In the genomic region with DNA sequence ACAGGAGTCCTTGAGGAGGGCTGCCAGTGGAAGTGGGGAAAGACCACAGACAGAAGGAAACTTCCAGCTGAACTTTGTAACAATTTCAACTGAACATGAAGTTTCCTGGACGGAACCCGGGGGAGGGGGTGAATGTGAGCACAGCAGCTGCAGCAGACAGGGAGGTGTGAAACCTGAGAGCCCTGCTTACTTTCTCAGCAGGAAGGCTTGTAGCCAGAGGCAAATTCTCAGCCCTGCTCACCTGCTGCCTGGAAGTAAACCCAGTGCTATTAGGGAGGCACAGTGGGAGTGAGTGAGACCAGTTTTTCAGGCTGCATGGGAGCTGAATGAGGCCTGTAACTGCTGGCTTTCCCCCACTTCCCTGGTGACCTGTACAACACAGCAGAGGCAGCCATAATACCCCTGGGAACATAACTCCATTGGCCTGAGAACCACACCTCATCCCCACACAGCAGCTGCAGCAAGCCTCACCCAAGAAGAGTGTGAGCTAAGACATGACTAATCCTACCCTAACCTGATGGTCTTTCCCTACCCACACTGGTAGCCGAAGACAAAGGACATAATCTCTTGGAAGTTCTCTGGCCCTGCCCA, we compare ENCODE assay signal across 1 cellular context.
TF ChIP-seq lines count a peak whose summit lies in the region.

No MANE protein-coding gene starts in this region.

TF ChIP-seq in GM12878, 131 proteins besides CTCF, POLR2A, EP300 and RAD21:
- TF ChIP-seq JUND (IDR thresholded peaks at IDR 0.05; ENCODE audit: low read depth, low read length) (no peak), EED (IDR thresholded peaks at IDR 0.05; ENCODE audit: low read depth) (peak; percentile 26; the same call in 1 of the 2 replicates), TCF12 (IDR thresholded peaks at IDR 0.05; ENCODE audit: low read depth, low read length) (peak; percentile 65; the same call in 1 of the 2 replicates), MTA2 (IDR thresholded peaks at IDR 0.05; ENCODE audit: low read depth) (peak; percentile 17; the same call in 1 of the 2 replicates), CHD2 (IDR thresholded peaks at IDR 0.05; ENCODE audit: borderline replicate concordance, low read depth, low read length) (no peak), NBN (IDR thresholded peaks at IDR 0.05) (0 out of 2 replicates have a peak, but pooled peaks have one; percentile 55), TARDBP (IDR thresholded peaks at IDR 0.05; ENCODE audit: borderline replicate concordance) (no peak), ZNF384 (IDR thresholded peaks at IDR 0.05; ENCODE audit: borderline replicate concordance, low read depth, low read length) (no peak), IKZF2 (IDR thresholded peaks at IDR 0.05) (peak; percentile 37 to 62; a peak in 3 of 4 replicates), RUNX3 (IDR thresholded peaks at IDR 0.05; ENCODE audit: low read length) (peak; percentile 18; the same call in 1 of the 2 replicates), ZNF622 (IDR thresholded peaks at IDR 0.05) (no peak), STAT3 (IDR thresholded peaks at IDR 0.05; ENCODE audit: low read depth, low read length) (no peak), CBFB (IDR thresholded peaks at IDR 0.05; ENCODE audit: low read depth) (peak; percentile 50; the same call in 1 of the 2 replicates), GATAD2B (conservative IDR thresholded peaks at IDR 0.05; ENCODE audit: low read depth) (peak; percentile 97), EGR1 (IDR thresholded peaks at IDR 0.05; ENCODE audit: borderline replicate concordance in 1 of 2, low read depth in 2 of 2, low read length in 2 of 2) (no peak), YBX1 (IDR thresholded peaks at IDR 0.05) (0 out of 2 replicates have a peak, but pooled peaks have one; percentile 57), BHLHE40 (IDR thresholded peaks at IDR 0.05; ENCODE audit: borderline replicate concordance in 1 of 2, low read depth in 2 of 2, low read length in 1 of 2) (peak in 1 of 2 experiments; percentile 29; a peak in 1 of 4 replicates), IRF4 (IDR thresholded peaks at IDR 0.05; ENCODE audit: low read depth, low read length) (0 out of 2 replicates have a peak, but pooled peaks have one; percentile 10), TAF1 (IDR thresholded peaks at IDR 0.05; ENCODE audit: borderline replicate concordance, low read depth, low read length) (no peak), SUPT20H (IDR thresholded peaks at IDR 0.05; ENCODE audit: borderline replicate concordance, control insufficient read depth, low read depth, low read length) (no peak), RB1 (IDR thresholded peaks at IDR 0.05; ENCODE audit: borderline replicate concordance) (no peak), DPF2 (IDR thresholded peaks at IDR 0.05) (peak; percentile 53), LARP7 (IDR thresholded peaks at IDR 0.05) (peak; percentile 39; the same call in 1 of the 2 replicates), RCOR1 (conservative IDR thresholded peaks at IDR 0.05; ENCODE audit: low read depth, low read length) (no peak), IKZF1 (conservative IDR thresholded peaks at IDR 0.05) (peak; percentile 69), YY1 (IDR thresholded peaks at IDR 0.05; ENCODE audit: low read depth, low read length) (peak; percentile 64; the same call in 1 of the 2 replicates), MXI1 (IDR thresholded peaks at IDR 0.05; ENCODE audit: low read depth, low read length) (no peak), MEF2B (IDR thresholded peaks at IDR 0.05; ENCODE audit: partially characterized antibody, poor library complexity, severe bottlenecking) (peak; percentile 97), ETV6 (conservative IDR thresholded peaks at IDR 0.05 in 1 of 2, IDR thresholded peaks at IDR 0.05 in 1 of 2; ENCODE audit: borderline replicate concordance in 1 of 2, low read depth in 1 of 2) (peak in 1 of 2 experiments; percentile 31; a peak in 1 of 4 replicates), ZNF274 (IDR thresholded peaks at IDR 0.05; ENCODE audit: insufficient read depth, insufficient read length) (no peak), ATF7 (IDR thresholded peaks at IDR 0.05; ENCODE audit: low read depth) (peak; percentile 19; the same call in 1 of the 2 replicates)
- TF ChIP-seq, protein P1, sequence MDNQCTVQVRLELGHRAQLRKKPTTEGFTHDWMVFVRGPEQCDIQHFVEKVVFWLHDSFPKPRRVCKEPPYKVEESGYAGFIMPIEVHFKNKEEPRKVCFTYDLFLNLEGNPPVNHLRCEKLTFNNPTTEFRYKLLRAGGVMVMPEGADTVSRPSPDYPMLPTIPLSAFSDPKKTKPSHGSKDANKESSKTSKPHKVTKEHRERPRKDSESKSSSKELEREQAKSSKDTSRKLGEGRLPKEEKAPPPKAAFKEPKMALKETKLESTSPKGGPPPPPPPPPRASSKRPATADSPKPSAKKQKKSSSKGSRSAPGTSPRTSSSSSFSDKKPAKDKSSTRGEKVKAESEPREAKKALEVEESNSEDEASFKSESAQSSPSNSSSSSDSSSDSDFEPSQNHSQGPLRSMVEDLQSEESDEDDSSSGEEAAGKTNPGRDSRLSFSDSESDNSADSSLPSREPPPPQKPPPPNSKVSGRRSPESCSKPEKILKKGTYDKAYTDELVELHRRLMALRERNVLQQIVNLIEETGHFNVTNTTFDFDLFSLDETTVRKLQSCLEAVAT (IDR thresholded peaks at IDR 0.05) = peak; percentile 91
- TF ChIP-seq, protein P2, sequence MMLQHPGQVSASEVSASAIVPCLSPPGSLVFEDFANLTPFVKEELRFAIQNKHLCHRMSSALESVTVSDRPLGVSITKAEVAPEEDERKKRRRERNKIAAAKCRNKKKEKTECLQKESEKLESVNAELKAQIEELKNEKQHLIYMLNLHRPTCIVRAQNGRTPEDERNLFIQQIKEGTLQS (IDR thresholded peaks at IDR 0.05; ENCODE audit: borderline replicate concordance, extremely low read depth, low read depth, low read length) = no peak
- TF ChIP-seq, protein P3, sequence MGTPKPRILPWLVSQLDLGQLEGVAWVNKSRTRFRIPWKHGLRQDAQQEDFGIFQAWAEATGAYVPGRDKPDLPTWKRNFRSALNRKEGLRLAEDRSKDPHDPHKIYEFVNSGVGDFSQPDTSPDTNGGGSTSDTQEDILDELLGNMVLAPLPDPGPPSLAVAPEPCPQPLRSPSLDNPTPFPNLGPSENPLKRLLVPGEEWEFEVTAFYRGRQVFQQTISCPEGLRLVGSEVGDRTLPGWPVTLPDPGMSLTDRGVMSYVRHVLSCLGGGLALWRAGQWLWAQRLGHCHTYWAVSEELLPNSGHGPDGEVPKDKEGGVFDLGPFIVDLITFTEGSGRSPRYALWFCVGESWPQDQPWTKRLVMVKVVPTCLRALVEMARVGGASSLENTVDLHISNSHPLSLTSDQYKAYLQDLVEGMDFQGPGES (IDR thresholded peaks at IDR 0.05) = no peak
- TF ChIP-seq, protein P4, sequence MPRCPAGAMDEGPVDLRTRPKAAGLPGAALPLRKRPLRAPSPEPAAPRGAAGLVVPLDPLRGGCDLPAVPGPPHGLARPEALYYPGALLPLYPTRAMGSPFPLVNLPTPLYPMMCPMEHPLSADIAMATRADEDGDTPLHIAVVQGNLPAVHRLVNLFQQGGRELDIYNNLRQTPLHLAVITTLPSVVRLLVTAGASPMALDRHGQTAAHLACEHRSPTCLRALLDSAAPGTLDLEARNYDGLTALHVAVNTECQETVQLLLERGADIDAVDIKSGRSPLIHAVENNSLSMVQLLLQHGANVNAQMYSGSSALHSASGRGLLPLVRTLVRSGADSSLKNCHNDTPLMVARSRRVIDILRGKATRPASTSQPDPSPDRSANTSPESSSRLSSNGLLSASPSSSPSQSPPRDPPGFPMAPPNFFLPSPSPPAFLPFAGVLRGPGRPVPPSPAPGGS (IDR thresholded peaks at IDR 0.05; ENCODE audit: borderline replicate concordance, insufficient read depth, low read depth, low read length, poor library complexity, severe bottlenecking) = peak; percentile 88
- TF ChIP-seq, protein P5, sequence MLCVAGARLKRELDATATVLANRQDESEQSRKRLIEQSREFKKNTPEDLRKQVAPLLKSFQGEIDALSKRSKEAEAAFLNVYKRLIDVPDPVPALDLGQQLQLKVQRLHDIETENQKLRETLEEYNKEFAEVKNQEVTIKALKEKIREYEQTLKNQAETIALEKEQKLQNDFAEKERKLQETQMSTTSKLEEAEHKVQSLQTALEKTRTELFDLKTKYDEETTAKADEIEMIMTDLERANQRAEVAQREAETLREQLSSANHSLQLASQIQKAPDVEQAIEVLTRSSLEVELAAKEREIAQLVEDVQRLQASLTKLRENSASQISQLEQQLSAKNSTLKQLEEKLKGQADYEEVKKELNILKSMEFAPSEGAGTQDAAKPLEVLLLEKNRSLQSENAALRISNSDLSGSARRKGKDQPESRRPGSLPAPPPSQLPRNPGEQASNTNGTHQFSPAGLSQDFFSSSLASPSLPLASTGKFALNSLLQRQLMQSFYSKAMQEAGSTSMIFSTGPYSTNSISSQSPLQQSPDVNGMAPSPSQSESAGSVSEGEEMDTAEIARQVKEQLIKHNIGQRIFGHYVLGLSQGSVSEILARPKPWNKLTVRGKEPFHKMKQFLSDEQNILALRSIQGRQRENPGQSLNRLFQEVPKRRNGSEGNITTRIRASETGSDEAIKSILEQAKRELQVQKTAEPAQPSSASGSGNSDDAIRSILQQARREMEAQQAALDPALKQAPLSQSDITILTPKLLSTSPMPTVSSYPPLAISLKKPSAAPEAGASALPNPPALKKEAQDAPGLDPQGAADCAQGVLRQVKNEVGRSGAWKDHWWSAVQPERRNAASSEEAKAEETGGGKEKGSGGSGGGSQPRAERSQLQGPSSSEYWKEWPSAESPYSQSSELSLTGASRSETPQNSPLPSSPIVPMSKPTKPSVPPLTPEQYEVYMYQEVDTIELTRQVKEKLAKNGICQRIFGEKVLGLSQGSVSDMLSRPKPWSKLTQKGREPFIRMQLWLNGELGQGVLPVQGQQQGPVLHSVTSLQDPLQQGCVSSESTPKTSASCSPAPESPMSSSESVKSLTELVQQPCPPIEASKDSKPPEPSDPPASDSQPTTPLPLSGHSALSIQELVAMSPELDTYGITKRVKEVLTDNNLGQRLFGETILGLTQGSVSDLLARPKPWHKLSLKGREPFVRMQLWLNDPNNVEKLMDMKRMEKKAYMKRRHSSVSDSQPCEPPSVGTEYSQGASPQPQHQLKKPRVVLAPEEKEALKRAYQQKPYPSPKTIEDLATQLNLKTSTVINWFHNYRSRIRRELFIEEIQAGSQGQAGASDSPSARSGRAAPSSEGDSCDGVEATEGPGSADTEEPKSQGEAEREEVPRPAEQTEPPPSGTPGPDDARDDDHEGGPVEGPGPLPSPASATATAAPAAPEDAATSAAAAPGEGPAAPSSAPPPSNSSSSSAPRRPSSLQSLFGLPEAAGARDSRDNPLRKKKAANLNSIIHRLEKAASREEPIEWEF (IDR thresholded peaks at IDR 0.05; ENCODE audit: insufficient replicate concordance, low read depth, low read length) = peak; percentile 44
- TF ChIP-seq, protein P6, sequence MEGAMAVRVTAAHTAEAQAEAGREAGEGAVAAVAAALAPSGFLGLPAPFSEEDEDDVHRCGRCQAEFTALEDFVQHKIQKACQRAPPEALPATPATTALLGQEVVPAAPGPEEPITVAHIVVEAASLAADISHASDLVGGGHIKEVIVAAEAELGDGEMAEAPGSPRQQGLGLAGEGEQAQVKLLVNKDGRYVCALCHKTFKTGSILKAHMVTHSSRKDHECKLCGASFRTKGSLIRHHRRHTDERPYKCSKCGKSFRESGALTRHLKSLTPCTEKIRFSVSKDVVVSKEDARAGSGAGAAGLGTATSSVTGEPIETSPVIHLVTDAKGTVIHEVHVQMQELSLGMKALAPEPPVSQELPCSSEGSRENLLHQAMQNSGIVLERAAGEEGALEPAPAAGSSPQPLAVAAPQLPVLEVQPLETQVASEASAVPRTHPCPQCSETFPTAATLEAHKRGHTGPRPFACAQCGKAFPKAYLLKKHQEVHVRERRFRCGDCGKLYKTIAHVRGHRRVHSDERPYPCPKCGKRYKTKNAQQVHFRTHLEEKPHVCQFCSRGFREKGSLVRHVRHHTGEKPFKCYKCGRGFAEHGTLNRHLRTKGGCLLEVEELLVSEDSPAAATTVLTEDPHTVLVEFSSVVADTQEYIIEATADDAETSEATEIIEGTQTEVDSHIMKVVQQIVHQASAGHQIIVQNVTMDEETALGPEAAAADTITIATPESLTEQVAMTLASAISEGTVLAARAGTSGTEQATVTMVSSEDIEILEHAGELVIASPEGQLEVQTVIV (IDR thresholded peaks at IDR 0.05; ENCODE audit: borderline replicate concordance, partially characterized antibody) = no peak
- TF ChIP-seq, protein P7, sequence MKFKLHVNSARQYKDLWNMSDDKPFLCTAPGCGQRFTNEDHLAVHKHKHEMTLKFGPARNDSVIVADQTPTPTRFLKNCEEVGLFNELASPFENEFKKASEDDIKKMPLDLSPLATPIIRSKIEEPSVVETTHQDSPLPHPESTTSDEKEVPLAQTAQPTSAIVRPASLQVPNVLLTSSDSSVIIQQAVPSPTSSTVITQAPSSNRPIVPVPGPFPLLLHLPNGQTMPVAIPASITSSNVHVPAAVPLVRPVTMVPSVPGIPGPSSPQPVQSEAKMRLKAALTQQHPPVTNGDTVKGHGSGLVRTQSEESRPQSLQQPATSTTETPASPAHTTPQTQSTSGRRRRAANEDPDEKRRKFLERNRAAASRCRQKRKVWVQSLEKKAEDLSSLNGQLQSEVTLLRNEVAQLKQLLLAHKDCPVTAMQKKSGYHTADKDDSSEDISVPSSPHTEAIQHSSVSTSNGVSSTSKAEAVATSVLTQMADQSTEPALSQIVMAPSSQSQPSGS (IDR thresholded peaks at IDR 0.05; ENCODE audit: low read length) = peak; percentile 61
